ENCODE assay signal across 6 cellular contexts in the genomic region with DNA sequence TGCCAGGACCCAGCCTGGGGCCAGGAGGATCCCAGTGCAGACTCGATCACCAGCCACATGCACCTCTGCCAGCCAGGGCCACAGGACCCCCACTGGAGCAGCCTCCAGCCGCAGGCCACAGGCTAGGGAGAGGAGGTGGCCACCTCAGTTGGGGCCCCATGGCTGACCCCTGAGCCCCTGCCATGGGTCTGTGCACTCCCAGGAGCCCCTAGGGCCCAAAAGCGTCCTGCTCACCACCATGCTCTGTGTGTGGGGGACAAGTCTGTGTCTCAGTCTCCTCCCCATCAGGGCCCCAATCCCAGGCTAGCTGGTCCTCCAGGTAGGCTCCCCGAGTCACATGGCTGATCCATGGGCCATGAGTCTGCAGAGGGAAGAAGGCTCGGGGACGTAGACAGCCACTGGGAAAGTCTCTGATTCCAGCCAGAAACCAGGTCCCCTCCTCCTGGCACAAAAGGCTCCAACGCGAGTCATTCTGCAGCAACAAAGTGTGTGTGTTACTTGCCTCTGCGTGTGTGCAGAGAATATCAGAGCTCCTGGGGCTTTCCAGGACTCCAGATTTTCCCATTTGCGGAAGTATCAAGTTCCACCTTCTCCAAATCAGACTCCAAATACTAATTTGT. TPM values are rescaled to one million over a fixed set of nuclear protein-coding genes. Genes with fewer than 3 reads are reported as not detected.
DNase-seq lines count a peak whose midpoint lies in the region; FAIRE-seq lines count a peak whose summit lies in the region.

No MANE protein-coding gene starts in this region.

- FAIRE-seq in RCC 7860 (lab: Jason Lieb, UNC) (no peak), GM19239 (lab: Jason Lieb, UNC) (no peak)

- H3K27ac ChIP-seq in substantia nigra (ENCODE audit: low read depth, low read length, poor library complexity, severe bottlenecking), result peak overlapping the region; percentile 78

- DNase-seq in D341Med (ENCODE audit: low spot score) (peak; percentile 40), RCC 7860 (ENCODE audit: low spot score) (peak; percentile 27), glomerular endothelial cell (ENCODE audit: extremely low read depth, low read depth, low spot score) (peak; percentile 10), substantia nigra (lab: John Stamatoyannopoulos, UW) (peak in 12 of 49 donors; percentile 28 to 60 (median 46)), EL (no peak), GM19239 (ENCODE audit: insufficient read length, low spot score) (no peak)

RNA-seq across cellular contexts. Expression of a gene that starts 6.1 kb away (rescaled TPM):
- total RNA-seq in glomerular endothelial cell, result 0.12 and 1.5 TPM in 2 replicates

RNA-seq across cellular contexts. Expression of a gene that starts 8.3 kb away (rescaled TPM):
- total RNA-seq in glomerular endothelial cell, result 0.10 TPM in 1 of 2 replicates, not detected in the other

RNA-seq across cellular contexts. Expression of a gene that starts 24.1 kb away (rescaled TPM):
- 29.1 and 32.6 TPM in 2 replicates for total RNA-seq in glomerular endothelial cell

RNA-seq across cellular contexts. Expression of a gene that starts 33.4 kb away (rescaled TPM):
- total RNA-seq in glomerular endothelial cell, result 67.5 and 73.5 TPM in 2 replicates

RNA-seq across cellular contexts. Expression of a gene that starts 38.3 kb away (rescaled TPM):
- 66.1 and 107 TPM in 2 replicates for total RNA-seq in glomerular endothelial cell

Comparison
In these comparisons a context has a peak if more than half of its experiments do, and no peak if none do; other contexts are left out.
1. DNase-seq: peak in D341Med (single experiment), RCC 7860 (single experiment) and glomerular endothelial cell (single experiment); none in EL (single experiment) and GM19239 (single experiment).